13 cellular contexts compared by ENCODE assay signal in the genomic region with DNA sequence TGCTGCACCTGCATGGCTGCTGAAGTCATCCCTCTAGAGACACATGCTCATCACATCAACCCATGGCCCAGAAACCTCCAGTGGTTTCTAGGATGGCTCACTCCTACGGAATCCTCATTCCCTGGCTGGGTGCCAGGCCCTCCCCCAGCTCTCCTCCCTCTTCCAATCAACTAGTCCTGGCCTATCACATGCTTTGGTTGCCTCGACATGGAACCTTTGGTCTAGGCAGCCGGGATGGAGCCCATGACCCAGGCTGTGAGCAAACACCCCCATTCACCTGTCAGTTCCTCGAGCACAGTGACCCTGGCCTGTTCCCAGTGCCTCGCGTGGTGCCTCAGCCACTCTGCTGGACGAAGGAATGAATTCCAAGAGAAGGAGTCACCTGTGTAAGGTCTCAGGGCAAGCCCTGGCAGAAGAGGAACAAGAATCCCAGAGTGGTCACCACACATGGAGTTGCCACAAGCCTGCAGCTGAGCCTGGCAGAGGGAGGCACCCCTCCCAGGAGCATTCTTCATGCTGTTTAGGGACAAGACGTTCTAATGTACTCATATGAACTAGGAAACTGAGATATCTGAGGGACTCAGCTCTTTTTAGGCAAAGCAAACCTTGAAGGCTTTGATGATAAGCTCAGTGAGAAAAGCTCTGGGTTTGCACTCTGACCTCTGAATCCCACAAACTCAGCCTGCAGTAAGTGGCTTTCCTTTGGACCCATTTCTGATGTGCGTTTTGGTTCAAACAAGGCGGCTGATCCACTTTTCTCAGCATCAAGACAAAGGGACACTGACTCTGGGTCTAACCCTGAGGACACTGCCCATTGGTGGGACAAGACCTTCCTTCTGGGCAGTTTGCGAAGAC. TPM values are rescaled to one million over a fixed set of nuclear protein-coding genes. Genes with fewer than 3 reads are reported as not detected.
DNase-seq lines count a peak whose midpoint lies in the region; ATAC-seq, FAIRE-seq and TF ChIP-seq lines count a peak whose summit lies in the region.
"Had no signal": no experiment of that assay in that cellular context is flagged by ENCODE, and none has a peak within 500 bp of the region (broad histone marks: within the 10 kb centered on the region; RNA-seq: fewer than 3 reads in every experiment).

No MANE protein-coding gene starts in this region.

- DNase-seq in AG08396 (ENCODE audit: low spot score) (peak; percentile 28), LHCN-M2 (ENCODE audit: low read depth) (peak; percentile 71), K562 (ENCODE audit: extremely low read depth in 1 of 4, low spot score in 3 of 4) (peak; percentile 36 to 57 (median 52)), kidney tubule cell (ENCODE audit: low spot score) (peak; percentile 95), DMS79 (lab: John Stamatoyannopoulos, UW) (no peak)
- DNase-seq: BE2C; effector CD4-positive, alpha-beta T cell; NCI-H1092 treated with DMSO at 0.1 percent for 48 hours; nephron progenitor cell; T-helper 1 cell had no signal

- no peaks in the 10 kb centered on the region for H3K9me3 ChIP-seq in K562 (replicated peaks; ENCODE audit: control insufficient read depth, insufficient read depth, low read depth, low read length)
- H3K9me3 ChIP-seq: BE2C had no signal

- no peak overlapping the region for H3K4me3 ChIP-seq in K562

- H3K36me3 ChIP-seq in K562 (ENCODE audit: control insufficient read depth, insufficient read depth, low read length), result no peaks in the 10 kb centered on the region
- H3K36me3 ChIP-seq: BE2C had no signal

- no peak overlapping the region for H3K4me2 ChIP-seq in K562 (ENCODE audit: insufficient read depth, low read length)

- POLR2A ChIA-PET in K562 (lab: Yijun Ruan, JAX), result interaction anchor here (0.6 to 1.4 kb wide), 3 partner anchors 13 to 828 kb away, joined by 3 to 5 read pairs (median 4); no protein-coding TSS in a partner anchor

- H2AFZ ChIP-seq in K562 (ENCODE audit: low read depth, low read length), result no peak overlapping the region

- no peak for TF ChIP-seq POLR2A in K562 (conservative IDR thresholded peaks at IDR 0.05)

- peak; percentile 91 for FAIRE-seq in K562 (lab: Jason Lieb, UNC)

- in situ Hi-C loops in K562 (cut with MboI), result loop anchor here (25.0 kb wide), 1 partner anchor 1412 kb away; no protein-coding TSS in a partner anchor

- no peak for TF ChIP-seq EP300 in K562 (IDR thresholded peaks at IDR 0.05; ENCODE audit: low read length)

- H3K79me2 ChIP-seq in K562 (ENCODE audit: control insufficient read depth, insufficient read depth, low read length), result no peaks in the 10 kb centered on the region

- H4K20me1 ChIP-seq in K562 (replicated peaks; ENCODE audit: control insufficient read depth, insufficient read depth, low read length), result 0 out of 2 replicates have a peak, but pooled peaks cover 3% of the 10 kb centered on the region

- H3K27ac ChIP-seq in K562 (ENCODE audit: extremely low read depth, low read depth, low read length), result no peak overlapping the region

- peak; percentile 61 for ATAC-seq in K562
- ATAC-seq in GM21825 (IDR thresholded peaks at IDR 0.05; ENCODE audit: unreplicated experiment), result no peak
- no peak for ATAC-seq in HG02870 (IDR thresholded peaks at IDR 0.05; ENCODE audit: unreplicated experiment)
- no peak for ATAC-seq in HG02678 (IDR thresholded peaks at IDR 0.05; ENCODE audit: unreplicated experiment)

- H3K9me1 ChIP-seq in K562 (ENCODE audit: control insufficient read depth, insufficient read depth, low read length), result peaks cover 2% of the 10 kb centered on the region

- intact Hi-C loops in K562 (cut with micrococcal nuclease), result no loop called here

- no peak for TF ChIP-seq RAD21 in K562 (CRISPR knock-in tag; conservative IDR thresholded peaks at IDR 0.05 in 1 of 2, IDR thresholded peaks at IDR 0.05 in 1 of 2)

- no TSS peak for BruUV-seq in K562 (replicated peaks; lab: Mats Ljungman, UMichigan)

- H3K9ac ChIP-seq in K562 (ENCODE audit: insufficient read depth in 1 of 2, low read depth in 2 of 2, low read length in 2 of 2), result peak overlapping the region in 1 of 2 experiments; percentile 65; a peak in 2 of 4 replicates

- H3K4me1 ChIP-seq in K562 (replicated peaks in 1 of 2; ENCODE audit: control insufficient read depth in 2 of 2, insufficient read depth in 2 of 2, low read length in 2 of 2), result peaks cover 9 to 13% of the 10 kb centered on the region in 2 experiments; a peak in 4 of 5 replicates
- H3K4me1 ChIP-seq: BE2C had no signal

- TF ChIP-seq CTCF in K562 (IDR thresholded peaks at IDR 0.05 in 2 of 3, conservative IDR thresholded peaks at IDR 0.05 in 1 of 3; ENCODE audit: insufficient read depth in 2 of 3, low read depth in 1 of 3, low read length in 3 of 3), result no peak

- CTCF ChIA-PET in K562 (lab: Yijun Ruan, JAX; ENCODE audit: low intra/inter-chr PET ratio), result no interaction called here

- no peaks in the 10 kb centered on the region for H3K27me3 ChIP-seq in K562 (ENCODE audit: control insufficient read depth in 2 of 2, insufficient read depth in 2 of 2, low read length in 2 of 2)
- H3K27me3 ChIP-seq: BE2C had no signal

- 42% methylated on average over 11 of the region's 11 CpGs for WGBS in K562 (ENCODE audit: insufficient coverage, low coverage, missing lambda C conversion rate)

TF ChIP-seq in K562, 482 proteins besides CTCF, POLR2A, EP300 and RAD21 (continues in another document):
- TF ChIP-seq BHLHE40 (IDR thresholded peaks at IDR 0.05; ENCODE audit: low read length) (no peak), NFIX (CRISPR knock-in tag; IDR thresholded peaks at IDR 0.05; ENCODE audit: low read depth) (peak; percentile 29; the same call in 1 of the 2 replicates), IFI16 (CRISPR knock-in tag; IDR thresholded peaks at IDR 0.05) (no peak), COPS2 (conservative IDR thresholded peaks at IDR 0.05) (no peak), THAP12 (CRISPR knock-in tag; IDR thresholded peaks at IDR 0.05) (no peak), TBL1XR1 (IDR thresholded peaks at IDR 0.05; ENCODE audit: low read length in 2 of 2) (no peak), NFIC (IDR thresholded peaks at IDR 0.05) (peak; percentile 96), SAFB (IDR thresholded peaks at IDR 0.05; ENCODE audit: borderline replicate concordance, low read depth, low read length) (no peak), NR1H2 (CRISPR knock-in tag; IDR thresholded peaks at IDR 0.05) (no peak), PCBP2 (IDR thresholded peaks at IDR 0.05; ENCODE audit: low read depth, low read length, poor library complexity, severe bottlenecking) (no peak), E2F1 (CRISPR knock-in tag; IDR thresholded peaks at IDR 0.05) (no peak), TCF3 (CRISPR knock-in tag; IDR thresholded peaks at IDR 0.05) (peak; percentile 57), KDM2B (CRISPR knock-in tag; IDR thresholded peaks at IDR 0.05) (no peak), HDAC3 (IDR thresholded peaks at IDR 0.05; ENCODE audit: borderline replicate concordance, partially characterized antibody) (no peak), SOX6 (IDR thresholded peaks at IDR 0.05) (no peak), THRAP3 (IDR thresholded peaks at IDR 0.05; ENCODE audit: borderline replicate concordance) (no peak), HDAC6 (IDR thresholded peaks at IDR 0.05; ENCODE audit: low read depth, low read length) (no peak)

RNA-seq across cellular contexts. Expression of gene PPP1R3G, which starts 40.2 kb away (rescaled TPM):
- total RNA-seq in LHCN-M2 (2014; rRNA removed) (0.29 and 0.38 TPM in 2 replicates), K562 (2014; rRNA removed) (0.08 TPM in 1 of 2 replicates, not detected in the other), K562 (2014; rRNA removed; fragmentation: Illumina TruSeq; extraction: Trizol) (not detected in 2 replicates), K562 (2015; rRNA removed; fragmentation: Illumina TruSeq; extraction: Trizol) (not detected in 2 replicates), K562 (2021) (0.04 TPM in 2 replicates)
- polyA plus RNA-seq in LHCN-M2 (2012), result 0.18 TPM
- 0.37 TPM in 1 of 2 replicates, not detected in the other for total RNA-seq in K562 (2011; cell fraction: chromatin; rRNA removed; ENCODE audit: low replicate concordance)
- 0.50 and 0.53 TPM in 2 replicates for total RNA-seq in K562 (2011; cell fraction: nucleolus; rRNA removed)
- total RNA-seq in K562 (2011; cell fraction: nucleoplasm; rRNA removed), result 0.29 and 0.46 TPM in 2 replicates
- polyA plus RNA-seq in K562 (2011; rRNA removed) (0.13 and 0.35 TPM in 2 replicates), K562 (2014; fragmentation: Illumina TruSeq; extraction: Trizol) (0.01 and 0.03 TPM in 2 replicates), K562 (2014; fragmentation: Nextera tagmentation; extraction: Ambion mirVana) (under 1 TPM in 1 of 2 experiments, not detected in 1; 0.01 TPM), K562 (2014; rRNA removed) (0.01 TPM in 2 replicates)
- polyA plus RNA-seq in K562 (2011; cell fraction: cytosol; rRNA removed), result 0.35 and 0.51 TPM in 2 replicates
- polyA plus RNA-seq in K562 (2011; cell fraction: nucleus; rRNA removed), result 0.17 and 0.28 TPM in 2 replicates
- 0.21 TPM in 2 replicates for polyA plus RNA-seq in K562 (2012)
- 0.21 and 0.27 TPM in 2 replicates for polyA minus RNA-seq in K562 (2011; rRNA and poly(A)+ RNA removed)
- polyA minus RNA-seq in K562 (2011; cell fraction: cytosol; rRNA and poly(A)+ RNA removed), result 0.38 and 1.2 TPM in 2 replicates
- polyA minus RNA-seq in K562 (2011; cell fraction: nucleus; rRNA and poly(A)+ RNA removed), result 0.27 and 1.00 TPM in 2 replicates
